20 cellular contexts compared by ENCODE assay signal in genomic region chr7:94547128-94547527, GRCh38.
"Had no signal": no experiment of that assay in that cellular context is flagged by ENCODE, and none has a peak within 500 bp of the region (broad histone marks: within the 10 kb centered on the region; RNA-seq: fewer than 3 reads in every experiment).

No MANE protein-coding gene starts in this region.

- H3K36me3 ChIP-seq: uterus had no signal

- DNase-seq: activated CD4-positive, alpha-beta T cell treated with anti-CD3 and anti-CD28 coated beads for 36 hours; activated CD4-positive, alpha-beta T cell treated with anti-CD3 and anti-CD28 coated beads, Interleukin-2, amount 50 U/mL, for 48 hours; activated CD8-positive, alpha-beta memory T cell treated with anti-CD3 and anti-CD28 coated beads, Interleukin-2, amount 10 ng/mL, durations not matched to agents 7 days and 5 days; activated naive CD4-positive, alpha-beta T cell treated with anti-CD3 and anti-CD28 coated beads for 36 hours; body of pancreas; erythroblast; head of caudate nucleus; left lung; posterior cingulate gyrus; retina; stimulated activated CD4-positive, alpha-beta T cell treated with anti-CD3 and anti-CD28 coated beads, Interleukin-12 subunit alpha, Interleukin-12 subunit beta, amount 100 ng/mL, for 4 hours; stimulated activated CD4-positive, alpha-beta T cell treated with anti-CD3 and anti-CD28 coated beads, Interleukin-1b, Interleukin-23, amount 100 ng/mL, for 48 hours; stimulated activated CD8-positive, alpha-beta memory T cell treated with anti-CD3 and anti-CD28 coated beads, Interleukin-4, amount 100 ng/mL, for 48 hours; stimulated activated naive CD8-positive, alpha-beta T cell treated with anti-CD3 and anti-CD28 coated beads, Interleukin-15, Interleukin-2, amounts not matched to agents 100 U/mL and 50 U/mL, for 24 hours; substantia nigra; uterus had no signal

- H3K4me1 ChIP-seq: body of pancreas, left lung, tibial nerve, uterus had no signal

- H3K27me3 ChIP-seq: body of pancreas, left lung, tibial nerve, uterus had no signal

- H3K4me3 ChIP-seq: body of pancreas, left lung, tibial nerve, uterus had no signal

- ATAC-seq: activated CD4-positive, alpha-beta T cell treated with anti-CD3 and anti-CD28 coated beads for 36 hours; activated CD8-positive, alpha-beta memory T cell treated with anti-CD3 and anti-CD28 coated beads, Interleukin-2, amount 10 ng/mL, durations not matched to agents 7 days and 5 days; body of pancreas; left lung; natural killer cell treated with Interleukin-12 subunit alpha and Interleukin-12 subunit beta and Interleukin-15 and Interleukin-18, amount 100 ng/mL, for 72 hours; stimulated activated naive CD8-positive, alpha-beta T cell treated with anti-CD3 and anti-CD28 coated beads, Interleukin-15, Interleukin-2, amounts not matched to agents 100 U/mL and 50 U/mL, for 24 hours; WTC11 had no signal

- H3K9me3 ChIP-seq: body of pancreas, left lung, tibial nerve, uterus had no signal

- FAIRE-seq: keratinocyte had no signal

- H3K27ac ChIP-seq: body of pancreas, left lung, tibial nerve, uterus had no signal
